ENCODE assay signal across 8 cellular contexts in genomic region chr17:81682565-81683207, GRCh38. TPM values are rescaled to one million over a fixed set of nuclear protein-coding genes. Genes with fewer than 3 reads are reported as not detected.
DNase-seq lines count a peak whose midpoint lies in the region; ATAC-seq and TF ChIP-seq lines count a peak whose summit lies in the region.

No MANE protein-coding gene starts in this region.

- H3K36me3 ChIP-seq in BLaER1: peaks cover 57% of the 10 kb centered on the region
- H3K36me3 ChIP-seq in mammary epithelial cell (ENCODE audit: insufficient read depth, low read length): peaks cover 4% of the 10 kb centered on the region
- peaks cover 23% of the 10 kb centered on the region for H3K36me3 ChIP-seq in muscle layer of colon (ENCODE audit: insufficient read depth, low read length)

- H3K27me3 ChIP-seq in BLaER1: no peaks in the 10 kb centered on the region
- H3K27me3 ChIP-seq in mammary epithelial cell (ENCODE audit: insufficient read depth, low read length): no peaks in the 10 kb centered on the region
- no peaks in the 10 kb centered on the region for H3K27me3 ChIP-seq in muscle layer of colon (ENCODE audit: control insufficient read depth in 1 of 2, insufficient read depth in 2 of 2, low read length in 2 of 2)

- ATAC-seq in HG02938 (IDR thresholded peaks at IDR 0.05; ENCODE audit: unreplicated experiment) (no peak), GM21381 (IDR thresholded peaks at IDR 0.05; ENCODE audit: unreplicated experiment) (no peak), HG03135 (IDR thresholded peaks at IDR 0.05; ENCODE audit: unreplicated experiment) (no peak)

- DNase-seq in KBM-7 (peak; percentile 36), mammary epithelial cell (no peak)
- DNase-seq in central memory CD4-positive, alpha-beta T cell: no peak

- dilution Hi-C loops in mammary epithelial cell (cut with HindIII; ENCODE audit: low sequenced_read_pairs): loop anchor here (5.0 to 10.0 kb wide), 2 partner anchors 160 to 272 kb away; no protein-coding TSS in a partner anchor

- 39% methylated on average over 16 of the region's 19 CpGs for WGBS in mammary epithelial cell (ENCODE audit: low coverage, missing lambda C conversion rate)

- H3K27ac ChIP-seq in BLaER1 (peak overlapping the region; percentile 95), mammary epithelial cell (ENCODE audit: insufficient read depth, low read depth, low read length) (peak overlapping the region; percentile 50), muscle layer of colon (ENCODE audit: low read depth, low read length) (peak overlapping the region; percentile 81)

- peak overlapping the region; percentile 99 for H3K9ac ChIP-seq in BLaER1
- peak overlapping the region; percentile 75 for H3K9ac ChIP-seq in mammary epithelial cell (ENCODE audit: insufficient read depth, low read length)
- peak overlapping the region; percentile 24 for H3K9ac ChIP-seq in muscle layer of colon (ENCODE audit: low read length)

- H4K20me1 ChIP-seq in BLaER1: peaks cover 48% of the 10 kb centered on the region
- no peaks in the 10 kb centered on the region for H4K20me1 ChIP-seq in mammary epithelial cell (ENCODE audit: insufficient read depth, low read length)

- in situ Hi-C loops in KBM-7 (cut with MboI; ENCODE audit: low pct_unique_long_range_greater_than_20kb, low sequenced_read_pairs): no loop called here
- in situ Hi-C loops in mammary epithelial cell (cut with MboI; ENCODE audit: low sequenced_read_pairs in 2 of 2): no loop called here

- CTCF ChIA-PET in mammary epithelial cell (lab: Charles Lee; ENCODE audit: low non-redundant PET): no interaction called here

- peaks cover 65% of the 10 kb centered on the region for H3K4me1 ChIP-seq in BLaER1
- peaks cover 19% of the 10 kb centered on the region for H3K4me1 ChIP-seq in mammary epithelial cell (ENCODE audit: insufficient read depth, low read length)
- H3K4me1 ChIP-seq in muscle layer of colon (ENCODE audit: insufficient read depth, low read length): peaks cover 22% of the 10 kb centered on the region

- H3K4me3 ChIP-seq in BLaER1: peak overlapping the region; percentile 96
- H3K4me3 ChIP-seq in mammary epithelial cell (replicated peaks in 1 of 3; ENCODE audit: insufficient read depth in 1 of 3, low read depth in 2 of 3, low read length in 3 of 3): peak overlapping the region; percentile 76 to 94 (median 92)
- H3K4me3 ChIP-seq in muscle layer of colon (ENCODE audit: low read depth in 1 of 2, low read length in 2 of 2): peak overlapping the region; percentile 82 to 84

- BruUV-seq in mammary epithelial cell (replicated peaks; lab: Mats Ljungman, UMichigan): no TSS peak

- peak overlapping the region; percentile 85 for H2AFZ ChIP-seq in mammary epithelial cell (ENCODE audit: low read depth, low read length)

- no peak for TF ChIP-seq CTCF in mammary epithelial cell (conservative IDR thresholded peaks at IDR 0.05 in 1 of 2, IDR thresholded peaks at IDR 0.05 in 1 of 2; ENCODE audit: extremely low read depth in 1 of 2, insufficient read depth in 1 of 2, low read depth in 1 of 2, low read length in 2 of 2)

- H3K9me3 ChIP-seq in BLaER1: no peaks in the 10 kb centered on the region
- no peaks in the 10 kb centered on the region for H3K9me3 ChIP-seq in mammary epithelial cell (replicated peaks; ENCODE audit: insufficient read depth, low read length)
- no peaks in the 10 kb centered on the region for H3K9me3 ChIP-seq in muscle layer of colon (ENCODE audit: low read length)

- peak overlapping the region; percentile 93 for H3K4me2 ChIP-seq in BLaER1
- H3K4me2 ChIP-seq in mammary epithelial cell (ENCODE audit: insufficient read depth, low read depth, low read length): peak overlapping the region; percentile 86

- H3K79me2 ChIP-seq in mammary epithelial cell (ENCODE audit: insufficient read depth, low read length): peaks cover 70% of the 10 kb centered on the region

- intact Hi-C loops in mammary epithelial cell (cut with micrococcal nuclease): loop anchor here (5.0 kb wide), 1 partner anchor 180 kb away; the partner anchor contains the start of gene P4HB

RNA-seq across cellular contexts. Expression of gene ARL16, which starts 0.9 kb away (rescaled TPM):
- total RNA-seq in mammary epithelial cell: 10 to 100 TPM; 19.5 to 27.7 TPM
- polyA plus RNA-seq in mammary epithelial cell: 38.1 TPM
- polyA minus RNA-seq in mammary epithelial cell: 46.6 TPM

RNA-seq across cellular contexts. Expression of gene HGS, which starts 1.1 kb away (rescaled TPM):
- 100 to 1,000 TPM in 1 of 2 donors, 10 to 100 TPM in 1; 88.0 to 140 TPM for total RNA-seq in mammary epithelial cell
- polyA plus RNA-seq in mammary epithelial cell: 72.7 TPM
- polyA minus RNA-seq in mammary epithelial cell: 137 TPM

RNA-seq across cellular contexts. Expression of gene CCDC137, which starts 16.1 kb away (rescaled TPM):
- total RNA-seq in mammary epithelial cell: 10 to 100 TPM in 1 of 2 donors, 1 to 10 TPM in 1; 5.3 to 34.0 TPM
- 17.9 TPM for polyA plus RNA-seq in mammary epithelial cell
- polyA minus RNA-seq in mammary epithelial cell: 4.9 TPM

RNA-seq across cellular contexts. Expression of gene OXLD1, which starts 16.3 kb away (rescaled TPM):
- 10 to 100 TPM; 25.2 to 42.4 TPM for total RNA-seq in mammary epithelial cell
- 22.7 TPM for polyA plus RNA-seq in mammary epithelial cell
- 2.9 TPM for polyA minus RNA-seq in mammary epithelial cell

RNA-seq across cellular contexts. Expression of gene MRPL12, which starts 20.5 kb away (rescaled TPM):
- total RNA-seq in mammary epithelial cell: 100 to 1,000 TPM in 1 of 2 donors, 10 to 100 TPM in 1; 13.2 to 104 TPM
- 129 TPM for polyA plus RNA-seq in mammary epithelial cell
- 49.1 TPM for polyA minus RNA-seq in mammary epithelial cell

Comparison
In these comparisons a context has a peak if more than half of its experiments do, and no peak if none do; other contexts are left out.
1. H3K9ac ChIP-seq: peak in every context shown above with its lines; median percentile 99 in BLaER1; 75 in mammary epithelial cell; 24 in muscle layer of colon.